In genomic region chr2:118088051-118089014, GRCh38 we compare ENCODE assay signal across 1 cellular context.
TF ChIP-seq lines count a peak whose summit lies in the region.

INSIG2 (plus strand) TSS chr2:118088471; CDS start chr2:118096557, 8,086 bp downstream.

TF ChIP-seq in HepG2, 621 proteins besides CTCF, POLR2A, EP300 and RAD21 (continued from another document):
- TF ChIP-seq FUBP1 (CRISPR knock-in tag; IDR thresholded peaks at IDR 0.05; ENCODE audit: borderline replicate concordance) = no peak
- TF ChIP-seq EED (CRISPR knock-in tag; IDR thresholded peaks at IDR 0.05) = 0 out of 2 replicates have a peak, but pooled peaks have one; percentile 63
